In genomic region chr5:9382511-9382910, GRCh38 we compare ENCODE assay signal across 30 cellular contexts.
"Had no signal": no experiment of that assay in that cellular context is flagged by ENCODE, and none has a peak within 500 bp of the region (broad histone marks: within the 10 kb centered on the region; RNA-seq: fewer than 3 reads in every experiment).

No MANE protein-coding gene starts in this region.

- H3K36me3 ChIP-seq: adrenal gland had no signal

- H3K4me1 ChIP-seq: adrenal gland had no signal

- FAIRE-seq: astrocyte, TTC549 had no signal

- H3K27me3 ChIP-seq: adrenal gland had no signal

- H3K9me3 ChIP-seq: adrenal gland had no signal

- ATAC-seq: activated CD8-positive, alpha-beta T cell treated with anti-CD3 and anti-CD28 coated beads for 36 hours; activated naive CD4-positive, alpha-beta T cell treated with anti-CD3 and anti-CD28 coated beads, Interleukin-2, amount 50 U/mL, for 72 hours; activated T-cell treated with anti-CD3 and anti-CD28 coated beads, Interleukin-2, amount 50 U/mL, for 4 hours; activated T-cell treated with anti-CD3 and anti-CD28 coated beads, Interleukin-2, amount 50 U/mL, for 72 hours; activated T-helper 17 cell treated with anti-CD3 and anti-CD28 coated beads, Interleukin-2, amount 50 U/mL, for 72 hours had no signal

- DNase-seq: activated B cell treated with CpG ODN at 0.5 μM for 24 hours; activated CD4-positive, alpha-beta memory T cell treated with anti-CD3 and anti-CD28 coated beads for 36 hours; activated CD4-positive, alpha-beta T cell treated with anti-CD3 and anti-CD28 coated beads for 4 hours; activated CD4-positive, alpha-beta T cell treated with anti-CD3 and anti-CD28 coated beads, Interleukin-2, amount 10 ng/mL, durations not matched to agents 24 days and 14 days; activated CD4-positive, alpha-beta T cell treated with anti-CD3 and anti-CD28 coated beads, Interleukin-2, amount 50 U/mL, for 1 hour; activated CD4-positive, alpha-beta T cell treated with anti-CD3 and anti-CD28 coated beads, Interleukin-2, amount 50 U/mL, for 4 hours; activated CD4-positive, CD25-positive, alpha-beta regulatory T cell treated with anti-CD3 and anti-CD28 coated beads, Interleukin-2, amount 50 U/mL, for 72 hours; activated CD8-positive, alpha-beta memory T cell treated with anti-CD3 and anti-CD28 coated beads, Interleukin-2, amount 50 U/mL, for 4 hours; activated CD8-positive, alpha-beta T cell treated with anti-CD3 and anti-CD28 coated beads for 36 hours; activated effector memory CD4-positive, alpha-beta T cell treated with anti-CD3 and anti-CD28 coated beads, Interleukin-2, amount 50 U/mL, for 16 hours; activated gamma-delta T cell treated with Interleukin-2 at 50 U/mL for 16 hours; activated naive CD4-positive, alpha-beta T cell; activated naive CD4-positive, alpha-beta T cell treated with anti-CD3 and anti-CD28 coated beads for 36 hours; activated naive CD4-positive, alpha-beta T cell treated with anti-CD3 and anti-CD28 coated beads, Interleukin-2, amount 50 U/mL, for 16 hours; activated naive CD8-positive, alpha-beta T cell treated with anti-CD3 and anti-CD28 coated beads for 36 hours; activated T-cell treated with anti-CD3 and anti-CD28 coated beads for 4 hours; activated T-cell treated with anti-CD3 and anti-CD28 coated beads, Interleukin-2, amount 50 U/mL, for 1 hour; activated T-cell treated with anti-CD3 and anti-CD28 coated beads, Interleukin-2, amount 50 U/mL, for 4 hours; activated T-cell treated with anti-CD3 and anti-CD28 coated beads, Interleukin-2, amount 50 U/mL, for 72 hours; adrenal gland; amniotic stem cell; aorta; central memory CD4-positive, alpha-beta T cell; T-helper 1 cell; T-helper 9 cell had no signal

- H3K27ac ChIP-seq: adrenal gland, VCaP had no signal

- H3K4me3 ChIP-seq: adrenal gland had no signal
